ENCODE assay signal across 15 cellular contexts in genomic region chr6:142761756-142762155, GRCh38.
DNase-seq lines count a peak whose midpoint lies in the region; ATAC-seq, FAIRE-seq and TF ChIP-seq lines count a peak whose summit lies in the region.
"Had no signal": no experiment of that assay in that cellular context is flagged by ENCODE, and none has a peak within 500 bp of the region (broad histone marks: within the 10 kb centered on the region; RNA-seq: fewer than 3 reads in every experiment).

No MANE protein-coding gene starts in this region.

- no peaks in the 10 kb centered on the region for H3K9me3 Mint-ChIP-seq in CD8-positive, alpha-beta T cell
- H3K9me3 Mint-ChIP-seq in activated B cell treated with CpG ODN at 0.5 μM for 24 hours, result no peaks in the 10 kb centered on the region

- H3K4me1 Mint-ChIP-seq in CD8-positive, alpha-beta T cell (ENCODE audit: low read depth), result peaks cover 37% of the 10 kb centered on the region
- peaks cover 9% of the 10 kb centered on the region for H3K4me1 Mint-ChIP-seq in activated B cell treated with CpG ODN at 0.5 μM for 24 hours

- FAIRE-seq in RCC 7860 (lab: Jason Lieb, UNC), result no peak
- FAIRE-seq: pancreas, TTC549 had no signal

- DNase-seq in CD8-positive, alpha-beta T cell, result no peak
- DNase-seq in activated B cell treated with CpG ODN at 0.5 μM for 24 hours (no peak), DMS 273 (lab: John Stamatoyannopoulos, UW; ENCODE audit: unreplicated experiment) (no peak), G401 (ENCODE audit: low spot score) (no peak), RCC 7860 (ENCODE audit: low spot score) (no peak)
- no peak for DNase-seq in stimulated activated CD8-positive, alpha-beta memory T cell treated with anti-CD3 and anti-CD28 coated beads, Interleukin-4, amount 100 ng/mL, for 48 hours
- DNase-seq: heart right ventricle, mammary epithelial cell, NCI-H1092 treated with DMSO at 0.1 percent for 48 hours, NCI-H69, pancreas, SHP77 had no signal

- peak overlapping the region; percentile 81 for H3K27ac Mint-ChIP-seq in CD8-positive, alpha-beta T cell
- H3K27ac Mint-ChIP-seq in activated B cell treated with CpG ODN at 0.5 μM for 24 hours, result peak overlapping the region; percentile 62

- H3K36me3 Mint-ChIP-seq in CD8-positive, alpha-beta T cell, result peaks cover 84% of the 10 kb centered on the region
- peaks cover 79% of the 10 kb centered on the region for H3K36me3 Mint-ChIP-seq in activated B cell treated with CpG ODN at 0.5 μM for 24 hours (ENCODE audit: low read depth)

- H3K27ac ChIP-seq in CD8-positive, alpha-beta T cell (ENCODE audit: low read depth, low read length), result no peak overlapping the region
- H3K27ac ChIP-seq: pancreas had no signal

- no peaks in the 10 kb centered on the region for H3K27me3 Mint-ChIP-seq in CD8-positive, alpha-beta T cell (ENCODE audit: low read depth)
- no peaks in the 10 kb centered on the region for H3K27me3 Mint-ChIP-seq in activated B cell treated with CpG ODN at 0.5 μM for 24 hours

- H3K4me3 Mint-ChIP-seq in CD8-positive, alpha-beta T cell, result no peak overlapping the region
- no peak overlapping the region for H3K4me3 Mint-ChIP-seq in activated B cell treated with CpG ODN at 0.5 μM for 24 hours

- H3K27me3 ChIP-seq in CD8-positive, alpha-beta T cell (ENCODE audit: insufficient read depth, low read length), result no peaks in the 10 kb centered on the region
- H3K27me3 ChIP-seq: heart right ventricle, pancreas had no signal

- POLR2A ChIA-PET in CD8-positive, alpha-beta T cell (lab: Charles Lee), result no interaction called here
- POLR2A ChIA-PET in activated B cell treated with CpG ODN at 0.5 μM for 24 hours (lab: Charles Lee), result no interaction called here

- no peak for TF ChIP-seq CTCF in CD8-positive, alpha-beta T cell (IDR thresholded peaks at IDR 0.05)
- no peak for TF ChIP-seq CTCF in activated B cell treated with CpG ODN at 0.5 μM for 24 hours (IDR thresholded peaks at IDR 0.05)

- in situ Hi-C loops in G401 (cut with HindIII; ENCODE audit: low sequenced_read_pairs), result no loop called here

- H3K9me3 ChIP-seq in CD8-positive, alpha-beta T cell (ENCODE audit: low read length), result no peaks in the 10 kb centered on the region
- H3K9me3 ChIP-seq: heart right ventricle, pancreas had no signal

- intact Hi-C loops in CD8-positive, alpha-beta T cell (cut with DNase I, micrococcal nuclease), result loop anchor here in 1 of 2 experiments (5.0 kb wide), 1 partner anchor 191 kb away; no protein-coding TSS in a partner anchor
- intact Hi-C loops in activated B cell treated with CpG ODN at 0.5 μM for 24 hours (cut with micrococcal nuclease), result loop anchor here (5.0 kb wide), 1 partner anchor 126 kb away; no protein-coding TSS in a partner anchor

- CTCF ChIA-PET in CD8-positive, alpha-beta T cell (lab: Charles Lee), result interaction anchor here (1.1 kb wide), 1 partner anchor 265 kb away, joined by 3 read pairs; no protein-coding TSS in a partner anchor
- CTCF ChIA-PET in activated B cell treated with CpG ODN at 0.5 μM for 24 hours (lab: Charles Lee), result no interaction called here

- peaks cover 3% of the 10 kb centered on the region for H3K4me1 ChIP-seq in CD8-positive, alpha-beta T cell (ENCODE audit: insufficient read depth, low read length)
- H3K4me1 ChIP-seq: pancreas had no signal

- H3K36me3 ChIP-seq in CD8-positive, alpha-beta T cell (ENCODE audit: insufficient read depth, low read length), result peaks cover 38% of the 10 kb centered on the region

- ATAC-seq in CD8-positive, alpha-beta T cell, result no peak
- peak; percentile 94 for ATAC-seq in GM19351 (IDR thresholded peaks at IDR 0.05; ENCODE audit: unreplicated experiment)
- ATAC-seq in HG02870 (IDR thresholded peaks at IDR 0.05; ENCODE audit: unreplicated experiment), result peak; percentile 90
- no peak for ATAC-seq in activated B cell treated with CpG ODN at 0.5 μM for 24 hours (ENCODE audit: low read depth)
- ATAC-seq: pancreas had no signal

- H3K4me3 ChIP-seq in CD8-positive, alpha-beta T cell (ENCODE audit: low read depth, low read length), result no peak overlapping the region
- H3K4me3 ChIP-seq: heart right ventricle, pancreas had no signal

Comparison
In these comparisons a context has a peak if more than half of its experiments do, and no peak if none do; other contexts are left out.
1. ATAC-seq: peak in GM19351 (single experiment) and HG02870 (single experiment); none in CD8-positive, alpha-beta T cell (single experiment) and activated B cell treated with CpG ODN at 0.5 μM for 24 hours (single experiment).